Comparison of ENCODE assay signal across 9 cellular contexts in genomic region chr12:57479376-57480115, GRCh38. TPM values are rescaled to one million over a fixed set of nuclear protein-coding genes. Genes with fewer than 3 reads are reported as not detected.
DNase-seq lines count a peak whose midpoint lies in the region; ATAC-seq, FAIRE-seq and TF ChIP-seq lines count a peak whose summit lies in the region.
"Had no signal": no experiment of that assay in that cellular context is flagged by ENCODE, and none has a peak within 500 bp of the region (broad histone marks: within the 10 kb centered on the region; RNA-seq: fewer than 3 reads in every experiment).

Gene ARHGAP9, minus strand, starts transcription at chr12:57479866. Its CDS starts 460 bp downstream, at chr12:57479406.

- H3K4me1 ChIP-seq in heart right ventricle (peaks cover 0 to 57% (median 16%) of the 10 kb centered on the region in 9 donors), endothelial cell of umbilical vein (ENCODE audit: control insufficient read depth, extremely low read depth, insufficient read depth, low read length) (peaks cover 12% of the 10 kb centered on the region)

- H3K27ac ChIP-seq in heart right ventricle (peak within 1 kb of the TSS in 6 of 10 donors; percentile 12 to 95 (median 42)), endothelial cell of umbilical vein (ENCODE audit: insufficient read depth, low read depth, low read length) (no peak within 1 kb of the TSS), temporal lobe (ENCODE audit: low read depth, low read length) (peak within 1 kb of the TSS; percentile 52)

- POLR2A ChIA-PET in endothelial cell of umbilical vein (lab: Charles Lee), result no interaction called here

- H3K9ac ChIP-seq in endothelial cell of umbilical vein (replicated peaks; ENCODE audit: extremely low read depth, insufficient read depth, low read length), result no peak within 1 kb of the TSS

- no peak for TF ChIP-seq POLR2A in endothelial cell of umbilical vein (IDR thresholded peaks at IDR 0.05; ENCODE audit: low read depth, low read length)

- DNase-seq in heart right ventricle, result no peak
- no peak for DNase-seq in Right ventricle myocardium inferior (ENCODE audit: missing footprints)
- DNase-seq in UCSD-AML1 (lab: John Stamatoyannopoulos, UW; ENCODE audit: unreplicated experiment), result peak; percentile 56
- DNase-seq in endothelial cell of umbilical vein (ENCODE audit: low read depth, low spot score), result no peak
- DNase-seq in kidney glomerular epithelial cell (lab: John Stamatoyannopoulos, UW), result no peak
- DNase-seq in NOMO-1 treated with dmso at 0.1 percent for 144 hours (lab: John Stamatoyannopoulos, UW; ENCODE audit: unreplicated experiment), result no peak

- H3K4me2 ChIP-seq in endothelial cell of umbilical vein (ENCODE audit: insufficient read depth, low read length), result no peak within 1 kb of the TSS

- ATAC-seq in heart right ventricle, result peak in 1 of 8 donors; percentile 4
- ATAC-seq in Right ventricle myocardium inferior, result no peak
- no peak for ATAC-seq in GM21381 (IDR thresholded peaks at IDR 0.05; ENCODE audit: unreplicated experiment)

- no peak for TF ChIP-seq CTCF in heart right ventricle (IDR thresholded peaks at IDR 0.05)
- TF ChIP-seq CTCF in endothelial cell of umbilical vein (IDR thresholded peaks at IDR 0.05; ENCODE audit: extremely low read depth in 1 of 2, insufficient read depth in 1 of 2, low read depth in 1 of 2, low read length in 2 of 2), result no peak

- CTCF ChIA-PET in endothelial cell of umbilical vein (lab: Charles Lee), result interaction anchor here (1.3 kb wide), 1 partner anchor 21 kb away, joined by 7 read pairs; no protein-coding TSS in a partner anchor

- WGBS in heart right ventricle, 2 donors, result 67 to 71% methylated on average over 6 of the region's 6 CpGs

- peak; percentile 58 for FAIRE-seq in endothelial cell of umbilical vein (lab: Jason Lieb, UNC)

- dilution Hi-C loops in endothelial cell of umbilical vein (cut with MboI; ENCODE audit: extremely low pct_ligation_motif_present, low sequenced_read_pairs), result no loop called here

- H3K4me3 ChIP-seq in heart right ventricle (peak within 1 kb of the TSS in 1 of 10 donors; percentile 68), endothelial cell of umbilical vein (replicated peaks in 1 of 3; ENCODE audit: insufficient read depth in 1 of 3, low read depth in 1 of 3, low read length in 3 of 3) (no peak within 1 kb of the TSS)

- H2AFZ ChIP-seq in endothelial cell of umbilical vein (ENCODE audit: low read depth, low read length), result peak within 1 kb of the TSS; percentile 73

- H4K20me1 ChIP-seq in endothelial cell of umbilical vein (replicated peaks; ENCODE audit: control insufficient read depth, extremely low read depth, insufficient read depth, low read length), result no peaks in the 10 kb centered on the region

- no peaks in the 10 kb centered on the region for H3K79me2 ChIP-seq in endothelial cell of umbilical vein (ENCODE audit: control insufficient read depth, insufficient read depth, low read length)

- no TSS peak for BruUV-seq in endothelial cell of umbilical vein (replicated peaks; lab: Mats Ljungman, UMichigan)

- no peaks in the 10 kb centered on the region for H3K9me1 ChIP-seq in endothelial cell of umbilical vein (replicated peaks; ENCODE audit: control insufficient read depth, extremely low read depth, insufficient read depth, low read length)

- H3K9me3 ChIP-seq in heart right ventricle, result no peaks in the 10 kb centered on the region
- H3K9me3 ChIP-seq in endothelial cell of umbilical vein (replicated peaks; ENCODE audit: control insufficient read depth, insufficient read depth, low read length), result no peaks in the 10 kb centered on the region

- H3K27me3 ChIP-seq in heart right ventricle (peaks cover 9 to 58% (median 34%) of the 10 kb centered on the region in 7 donors), endothelial cell of umbilical vein (ENCODE audit: control insufficient read depth in 2 of 2, insufficient read depth in 2 of 2, low read length in 2 of 2) (peaks cover 30 to 35% of the 10 kb centered on the region in 2 experiments)

- H3K36me3 ChIP-seq in heart right ventricle, result peaks cover 0 to 10% (median 0%) of the 10 kb centered on the region in 9 donors
- H3K36me3 ChIP-seq in endothelial cell of umbilical vein (ENCODE audit: control insufficient read depth in 2 of 2, extremely low read depth in 1 of 2, insufficient read depth in 2 of 2, low read length in 2 of 2), result no peaks in the 10 kb centered on the region

- intact Hi-C loops in heart right ventricle (cut with DNase I), result no loop called here
- intact Hi-C loops in Right ventricle myocardium inferior (cut with DNase I), result no loop called here
- intact Hi-C loops in endothelial cell of umbilical vein (cut with micrococcal nuclease), result no loop called here

TF ChIP-seq in endothelial cell of umbilical vein, 7 proteins besides CTCF, POLR2A, EP300 and RAD21:
- TF ChIP-seq MYC (IDR thresholded peaks at IDR 0.05; ENCODE audit: low read depth, low read length) (no peak), EZH2 (IDR thresholded peaks at IDR 0.05; ENCODE audit: borderline replicate concordance, low read depth, low read length, severe bottlenecking) (no peak), JUN (IDR thresholded peaks at IDR 0.05; ENCODE audit: borderline replicate concordance, insufficient read depth, insufficient read length, low read depth) (no peak)
TF ChIP-seq in endothelial cell of umbilical vein: peak in this region for 0.

RNA-seq across cellular contexts. Expression of gene ARHGAP9, which starts in this region (rescaled TPM):
- 10 to 100 TPM in 2 of 10 donors, 1 to 10 TPM in 7, under 1 TPM in 1; 0.83 to 17.7 (median 3.8) TPM for total RNA-seq in heart right ventricle
- polyA plus RNA-seq in heart right ventricle, result 1 to 10 TPM; 1.8 to 6.7 TPM
- 6.4 TPM for total RNA-seq in Right ventricle myocardium inferior
- 0.38 TPM in 1 of 2 replicates, not detected in the other for total RNA-seq in endothelial cell of umbilical vein
- 0.25 and 0.35 TPM in 2 replicates for polyA plus RNA-seq in endothelial cell of umbilical vein
- polyA plus RNA-seq in endothelial cell of umbilical vein (2011; cell fraction: cytosol; rRNA removed), result 0.18 and 0.20 TPM in 2 replicates
- 0.41 and 0.66 TPM in 2 replicates for polyA plus RNA-seq in endothelial cell of umbilical vein (2011; cell fraction: nucleus; rRNA removed)
- 0.30 TPM in 1 of 2 replicates, not detected in the other for polyA plus RNA-seq in endothelial cell of umbilical vein (2012)
- polyA minus RNA-seq in endothelial cell of umbilical vein, result 1.0 and 1.8 TPM in 2 replicates
- not detected for polyA minus RNA-seq in endothelial cell of umbilical vein (2011; cell fraction: cytosol; rRNA and poly(A)+ RNA removed)
- not detected in 2 replicates for polyA minus RNA-seq in endothelial cell of umbilical vein (2011; cell fraction: nucleus; rRNA and poly(A)+ RNA removed)
- total RNA-seq in temporal lobe, result 0.25 TPM
- polyA plus RNA-seq: neural cell had no signal
